In genomic region chr6:83815631-83816030, GRCh38 we compare ENCODE assay signal across 22 cellular contexts. TPM values are rescaled to one million over a fixed set of nuclear protein-coding genes. Genes with fewer than 3 reads are reported as not detected.
DNase-seq lines count a peak whose midpoint lies in the region; ATAC-seq and TF ChIP-seq lines count a peak whose summit lies in the region.
"Had no signal": no experiment of that assay in that cellular context is flagged by ENCODE, and none has a peak within 500 bp of the region (broad histone marks: within the 10 kb centered on the region; RNA-seq: fewer than 3 reads in every experiment).

No MANE protein-coding gene starts in this region.

- no peak for TF ChIP-seq POLR2A in spleen (IDR thresholded peaks at IDR 0.05)

- in situ Hi-C loops in Panc1 (cut with HindIII; ENCODE audit: low pct_unique_long_range_greater_than_20kb, low sequenced_read_pairs) = no loop called here

- H3K9me3 ChIP-seq in Panc1 (ENCODE audit: control insufficient read depth, insufficient read depth, low read depth, low read length) = no peaks in the 10 kb centered on the region
- no peaks in the 10 kb centered on the region for H3K9me3 ChIP-seq in spleen
- H3K9me3 ChIP-seq: suprapubic skin had no signal

- BruUV-seq in Panc1 (replicated peaks; lab: Mats Ljungman, UMichigan) = no TSS peak

- ATAC-seq in Panc1 (peak; percentile 68), HG03565 (IDR thresholded peaks at IDR 0.05; ENCODE audit: unreplicated experiment) (no peak)
- ATAC-seq: naive thymus-derived CD8-positive, alpha-beta T cell; T-cell had no signal

- 5 to 14% (median 12%) methylated on average over 2 of the region's 2 CpGs for WGBS in spleen, 5 donors

- no peak overlapping the region for H3K27ac ChIP-seq in Panc1 (ENCODE audit: low read length)
- no peak overlapping the region for H3K27ac ChIP-seq in spleen
- H3K27ac ChIP-seq: suprapubic skin had no signal

- H3K27me3 ChIP-seq in Panc1 (ENCODE audit: control insufficient read depth, insufficient read depth, low read length) (no peaks in the 10 kb centered on the region), spleen (replicated peaks in 1 of 7) (no peaks in the 10 kb centered on the region)
- H3K27me3 ChIP-seq: suprapubic skin had no signal

- intact Hi-C loops in Panc1 (cut with micrococcal nuclease; ENCODE audit: unreplicated experiment) = no loop called here
- intact Hi-C loops in spleen (cut with DNase I; ENCODE audit: low total_unique reads) = no loop called here

- H3K4me3 ChIP-seq in Panc1 (ENCODE audit: low read depth in 2 of 2, low read length in 2 of 2) = no peak overlapping the region; a peak in 1 of 4 replicates
- no peak overlapping the region for H3K4me3 ChIP-seq in spleen
- H3K4me3 ChIP-seq: suprapubic skin had no signal

- TF ChIP-seq CTCF in Panc1 (IDR thresholded peaks at IDR 0.05) = no peak
- no peak for TF ChIP-seq CTCF in spleen (IDR thresholded peaks at IDR 0.05 in 8 of 11, conservative IDR thresholded peaks at IDR 0.05 in 3 of 11)

- DNase-seq in HCEC 1CT = peak; percentile 36
- no peak for DNase-seq in Panc1 (ENCODE audit: low read depth, low spot score)
- peak; percentile 93 to 97 for DNase-seq in dermis microvascular lymphatic vessel endothelial cell (ENCODE audit: low read depth in 2 of 2)
- DNase-seq in renal cortical epithelial cell (ENCODE audit: low read depth) = peak; percentile 50
- no peak for DNase-seq in spleen
- DNase-seq in NK-92 (lab: John Stamatoyannopoulos, UW; ENCODE audit: unreplicated experiment) = no peak
- DNase-seq in NCI-H187 treated with DMSO at 0.1 percent for 48 hours (lab: John Stamatoyannopoulos, UW) = no peak
- DNase-seq: activated CD8-positive, alpha-beta memory T cell treated with anti-CD3 and anti-CD28 coated beads for 24 hours; anterior cingulate cortex; C1 segment of cervical spinal cord; naive thymus-derived CD8-positive, alpha-beta T cell; NCI-H1105; NCI-H510A; OCI-M1; stimulated activated CD4-positive, alpha-beta T cell treated with anti-CD3 and anti-CD28 coated beads, Interleukin-1b, Interleukin-23, amount 100 ng/mL, for 48 hours; T-cell had no signal

- CTCF ChIA-PET in Panc1 (lab: Charles Lee) = no interaction called here

- H3K36me3 ChIP-seq in Panc1 (ENCODE audit: control insufficient read depth, insufficient read depth, low read length) (no peaks in the 10 kb centered on the region), spleen (no peaks in the 10 kb centered on the region)
- H3K36me3 ChIP-seq: suprapubic skin had no signal

- POLR2A ChIA-PET in Panc1 (lab: Charles Lee) = no interaction called here

- H3K4me1 ChIP-seq in Panc1 (ENCODE audit: control insufficient read depth, insufficient read depth, low read length) (peaks cover 4% of the 10 kb centered on the region; the same call in 1 of the 2 replicates), spleen (no peaks in the 10 kb centered on the region)
- H3K4me1 ChIP-seq: suprapubic skin had no signal

RNA-seq across cellular contexts. Expression of gene RIPPLY2, which starts 37.5 kb away (rescaled TPM):
- 6.5 TPM for total RNA-seq in Panc1 (2021; ENCODE audit: unreplicated experiment)
- polyA plus RNA-seq in Panc1 (2012; ENCODE audit: insufficient read length) = 7.8 TPM
- total RNA-seq in dermis microvascular lymphatic vessel endothelial cell = 0.13 and 0.51 TPM in 2 replicates
- total RNA-seq in renal cortical epithelial cell = not detected in 2 replicates
- not detected for total RNA-seq in spleen
- polyA plus RNA-seq in spleen = under 1 TPM in 1 of 3 donors, not detected in 2; 0.42 TPM
- total RNA-seq: activated T-helper 2 cell treated with anti-CD3 and anti-CD28 coated beads, Interferon-gamma antibody, Interleukin-2, Interleukin-4, amounts not matched to agents 10 μg/mL and 5 μg/mL and 100 μg/mL, durations not matched to agents 14 hours and 24 hours and 36 hours; fibroblast of lung; G401; liver; naive thymus-derived CD8-positive, alpha-beta T cell; suprapubic skin; T-cell had no signal
- polyA plus RNA-seq: fibroblast of lung; liver; naive thymus-derived CD8-positive, alpha-beta T cell had no signal

RNA-seq across cellular contexts. Expression of gene CYB5R4, which starts 43.9 kb away (rescaled TPM):
- total RNA-seq in Panc1 (2021; ENCODE audit: unreplicated experiment) = 31.7 TPM
- 12.4 TPM for polyA plus RNA-seq in Panc1 (2012; ENCODE audit: insufficient read length)
- total RNA-seq in dermis microvascular lymphatic vessel endothelial cell = 2.2 and 2.8 TPM in 2 replicates
- total RNA-seq in renal cortical epithelial cell = 15.6 and 17.1 TPM in 2 replicates
- total RNA-seq in spleen = 10 to 100 TPM; 15.1 to 50.7 (median 34.2) TPM
- 10 to 100 TPM in 2 of 3 donors, 1 to 10 TPM in 1; 10.0 to 17.1 (median 12.6) TPM for polyA plus RNA-seq in spleen

Comparison
In these comparisons a context has a peak if more than half of its experiments do, and no peak if none do; other contexts are left out.
1. DNase-seq: peak in HCEC 1CT (single experiment), dermis microvascular lymphatic vessel endothelial cell (2 of 2) and renal cortical epithelial cell (single experiment); none in Panc1 (single experiment), spleen (single experiment), NK-92 (single experiment) and NCI-H187 treated with DMSO at 0.1 percent for 48 hours (single experiment).